In the genomic region with DNA sequence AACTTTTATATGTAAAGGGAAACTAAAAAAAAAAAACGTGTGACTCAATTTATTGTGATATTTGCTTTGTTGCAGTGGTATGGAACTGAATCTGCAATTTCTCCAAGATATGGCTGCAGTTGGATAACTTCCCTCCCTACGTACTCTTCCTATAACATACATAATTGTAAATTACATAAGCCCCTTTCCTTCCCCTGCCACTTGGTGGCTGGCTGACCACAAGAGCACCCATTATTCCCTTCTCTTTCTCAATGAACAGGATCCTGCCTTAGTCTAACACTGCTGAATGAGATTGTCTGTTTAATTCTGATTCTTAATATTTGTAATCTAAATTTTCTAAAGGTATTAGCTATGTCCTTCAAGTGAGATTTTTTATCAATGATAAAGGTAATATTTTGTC, we compare ENCODE assay signal across 19 cellular contexts. TPM values are rescaled to one million over a fixed set of nuclear protein-coding genes. Genes with fewer than 3 reads are reported as not detected.
DNase-seq lines count a peak whose midpoint lies in the region; ATAC-seq and TF ChIP-seq lines count a peak whose summit lies in the region.
"Had no signal": no experiment of that assay in that cellular context is flagged by ENCODE, and none has a peak within 500 bp of the region (broad histone marks: within the 10 kb centered on the region; RNA-seq: fewer than 3 reads in every experiment).

No MANE protein-coding gene starts in this region.

- H4K20me1 ChIP-seq in DND-41 (ENCODE audit: insufficient read depth, low read length): no peaks in the 10 kb centered on the region
- H4K20me1 ChIP-seq: BLaER1 had no signal

- H3K4me3 ChIP-seq in DND-41 (ENCODE audit: low read depth in 1 of 2, low read length in 2 of 2): no peak overlapping the region
- H3K4me3 ChIP-seq in lung: no peak overlapping the region
- no peak overlapping the region for H3K4me3 ChIP-seq in heart right ventricle
- H3K4me3 ChIP-seq: BLaER1, coronary artery, gastrocnemius medialis, thoracic aorta had no signal

- ATAC-seq in DND-41 (ENCODE audit: insufficient read depth, low read depth) (no peak), lung (ENCODE audit: insufficient read depth, low FRiP score) (no peak), heart right ventricle (no peak)
- ATAC-seq: activated CD4-positive, CD25-positive, alpha-beta regulatory T cell treated with anti-CD3 and anti-CD28 coated beads, Interleukin-2, amount 50 U/mL, for 24 hours; gastrocnemius medialis; left lobe of liver; Panc1; T-cell had no signal

- intact Hi-C loops in heart right ventricle (cut with DNase I): no loop called here

- H3K79me2 ChIP-seq in DND-41 (ENCODE audit: insufficient read depth, low read length): no peaks in the 10 kb centered on the region

- H3K27ac ChIP-seq in DND-41 (ENCODE audit: low read length): no peak overlapping the region
- no peak overlapping the region for H3K27ac ChIP-seq in lung (ENCODE audit: low read depth in 1 of 2, low read length in 1 of 2)
- no peak overlapping the region for H3K27ac ChIP-seq in heart right ventricle
- H3K27ac ChIP-seq: BLaER1, coronary artery, gastrocnemius medialis, thoracic aorta had no signal

- H3K27me3 ChIP-seq in DND-41 (ENCODE audit: insufficient read depth, low read length, poor library complexity) (no peaks in the 10 kb centered on the region), lung (ENCODE audit: control insufficient read depth, insufficient read depth) (no peaks in the 10 kb centered on the region), heart right ventricle (peaks cover 0 to 34% (median 0%) of the 10 kb centered on the region in 7 donors)
- H3K27me3 ChIP-seq: BLaER1 had no signal

- TF ChIP-seq CTCF in DND-41 (IDR thresholded peaks at IDR 0.05; ENCODE audit: borderline replicate concordance, extremely low read depth, low read length, poor library complexity, severe bottlenecking) (peak; percentile 18), lung (IDR thresholded peaks at IDR 0.05; ENCODE audit: control extremely low read depth, extremely low read depth) (peak; percentile 18), heart right ventricle (IDR thresholded peaks at IDR 0.05) (no peak)

- H3K36me3 ChIP-seq in DND-41 (ENCODE audit: insufficient read depth, low read length) (no peaks in the 10 kb centered on the region), lung (ENCODE audit: control insufficient read depth in 2 of 2, insufficient read depth in 2 of 2, low read length in 2 of 2) (no peaks in the 10 kb centered on the region), heart right ventricle (no peaks in the 10 kb centered on the region)
- H3K36me3 ChIP-seq: BLaER1, gastrocnemius medialis, thoracic aorta had no signal

- no peak overlapping the region for H3K4me2 ChIP-seq in DND-41 (ENCODE audit: insufficient read depth, low read length)
- H3K4me2 ChIP-seq: BLaER1 had no signal

- H2AFZ ChIP-seq in DND-41 (ENCODE audit: low read depth, low read length): no peak overlapping the region

- no peaks in the 10 kb centered on the region for H3K9me3 ChIP-seq in DND-41 (ENCODE audit: insufficient read depth, low read length, severe bottlenecking)
- H3K9me3 ChIP-seq in lung (ENCODE audit: control insufficient read depth in 2 of 2, insufficient read depth in 1 of 2, low read length in 1 of 2): no peaks in the 10 kb centered on the region
- H3K9me3 ChIP-seq in heart right ventricle: peaks cover 0 to 6% (median 0%) of the 10 kb centered on the region in 11 donors
- H3K9me3 ChIP-seq: gastrocnemius medialis, thoracic aorta had no signal

- no peak for DNase-seq in DND-41
- DNase-seq in KG1 (lab: John Stamatoyannopoulos, UW): peak; percentile 25
- peak; percentile 53 for DNase-seq in RKO (ENCODE audit: low spot score)
- no peak for DNase-seq in lung (ENCODE audit: low spot score)
- no peak for DNase-seq in cerebellum (ENCODE audit: low spot score)
- DNase-seq in NCI-H2227 treated with DMSO at 0.1 percent for 48 hours (lab: John Stamatoyannopoulos, UW): no peak
- DNase-seq in heart right ventricle: no peak
- DNase-seq: activated CD8-positive, alpha-beta memory T cell treated with anti-CD3 and anti-CD28 coated beads, Interleukin-2, amount 50 U/mL, for 4 hours; anterior cingulate cortex; gastrocnemius medialis; NCI-H1436 treated with DMSO at 0.1 percent for 48 hours; T-cell had no signal

- 12 to 57% methylated on average over 2 of the region's 2 CpGs for WGBS in lung, 2 donors
- WGBS in heart right ventricle, 2 donors: 57 to 61% methylated on average over 2 of the region's 2 CpGs

- H3K4me1 ChIP-seq in DND-41 (ENCODE audit: insufficient read depth, low read length) (peaks cover 13% of the 10 kb centered on the region), lung (ENCODE audit: control insufficient read depth in 2 of 2, insufficient read depth in 2 of 2, low read length in 2 of 2) (no peaks in the 10 kb centered on the region), heart right ventricle (peaks cover 0 to 36% (median 0%) of the 10 kb centered on the region in 9 donors)
- H3K4me1 ChIP-seq: gastrocnemius medialis had no signal

- H3K9ac ChIP-seq in DND-41 (ENCODE audit: low read depth, low read length): no peak overlapping the region
- H3K9ac ChIP-seq: BLaER1 had no signal

RNA-seq across cellular contexts. Expression of a gene that starts 27.8 kb away (rescaled TPM):
- 10 to 100 TPM; 15.1 to 27.0 TPM for total RNA-seq in lung
- 100 to 1,000 TPM in 1 of 2 donors, 1 to 10 TPM in 1; 8.3 to 502 TPM for polyA plus RNA-seq in lung
- 2.6 TPM for total RNA-seq in cerebellum
- total RNA-seq in heart right ventricle: 10 to 100 TPM in 2 of 10 donors, under 1 TPM in 8; 0.32 to 18.2 (median 0.74) TPM
- 1 to 10 TPM in 1 of 2 donors, under 1 TPM in 1; 0.80 to 1.0 TPM for polyA plus RNA-seq in heart right ventricle
- total RNA-seq: progenitor cell of endocrine pancreas had no signal

RNA-seq across cellular contexts. Expression of a gene that starts 41.5 kb away (rescaled TPM):
- total RNA-seq in lung (10 to 100 TPM; 16.3 to 31.6 TPM), cerebellum (4.9 TPM), heart right ventricle (10 to 100 TPM in 2 of 10 donors, under 1 TPM in 5, not detected in 3; 0.24 to 12.3 (median 0.52) TPM)
- polyA plus RNA-seq in lung (100 to 1,000 TPM in 1 of 2 donors, 1 to 10 TPM in 1; 7.8 to 526 TPM), heart right ventricle (under 1 TPM in 1 of 2 donors, not detected in 1; 0.83 TPM)
- total RNA-seq: progenitor cell of endocrine pancreas had no signal

RNA-seq across cellular contexts. Expression of a gene that starts 45.0 kb away (rescaled TPM):
- total RNA-seq in lung: 1 to 10 TPM; 2.2 to 7.5 TPM
- 1 to 10 TPM; 1.6 to 3.8 TPM for polyA plus RNA-seq in lung
- 3.3 TPM for total RNA-seq in cerebellum
- 1 to 10 TPM in 9 of 10 donors, under 1 TPM in 1; 0.94 to 2.9 (median 1.7) TPM for total RNA-seq in heart right ventricle
- 1 to 10 TPM in 1 of 2 donors, under 1 TPM in 1; 0.42 to 5.9 TPM for polyA plus RNA-seq in heart right ventricle

Comparison
In these comparisons a context has a peak if more than half of its experiments do, and no peak if none do; other contexts are left out.
1. DNase-seq: peak in KG1 (single experiment) and RKO (single experiment); none in DND-41 (single experiment), lung (single experiment), cerebellum (single experiment), NCI-H2227 treated with DMSO at 0.1 percent for 48 hours (single experiment) and heart right ventricle (0 of 2).
2. CTCF ChIP-seq: peak in DND-41 (single experiment) and lung (single experiment); none in heart right ventricle (0 of 9).